1 cellular context compared by ENCODE assay signal in the genomic region with DNA sequence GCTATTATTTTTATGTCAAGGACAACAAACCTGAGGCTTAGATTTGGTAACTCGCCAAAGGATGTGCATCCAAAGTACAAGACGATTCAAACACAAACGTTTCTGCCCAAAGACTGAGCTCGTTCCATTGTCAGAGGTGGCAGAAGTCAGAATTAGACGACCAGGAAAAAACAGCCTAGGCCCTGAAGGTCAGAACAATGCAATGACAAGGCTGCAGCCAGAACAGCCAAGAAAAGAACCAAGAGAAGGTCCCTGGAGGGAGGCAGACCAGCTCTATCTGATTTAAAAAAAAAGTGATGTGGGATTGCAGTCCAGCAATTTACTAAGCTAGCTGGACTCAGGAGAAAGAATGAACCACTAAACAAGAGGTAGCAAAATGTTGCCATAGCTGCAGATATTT.
TF ChIP-seq lines count a peak whose summit lies in the region.

No MANE protein-coding gene starts in this region.

TF ChIP-seq in endothelial cell of umbilical vein, 7 proteins besides CTCF, POLR2A, EP300 and RAD21 (continued from another document):
- no peak for TF ChIP-seq GATA2 (IDR thresholded peaks at IDR 0.05; ENCODE audit: insufficient read depth, insufficient read length, low read depth, low read length)
